ENCODE assay signal across 8 cellular contexts in the genomic region with DNA sequence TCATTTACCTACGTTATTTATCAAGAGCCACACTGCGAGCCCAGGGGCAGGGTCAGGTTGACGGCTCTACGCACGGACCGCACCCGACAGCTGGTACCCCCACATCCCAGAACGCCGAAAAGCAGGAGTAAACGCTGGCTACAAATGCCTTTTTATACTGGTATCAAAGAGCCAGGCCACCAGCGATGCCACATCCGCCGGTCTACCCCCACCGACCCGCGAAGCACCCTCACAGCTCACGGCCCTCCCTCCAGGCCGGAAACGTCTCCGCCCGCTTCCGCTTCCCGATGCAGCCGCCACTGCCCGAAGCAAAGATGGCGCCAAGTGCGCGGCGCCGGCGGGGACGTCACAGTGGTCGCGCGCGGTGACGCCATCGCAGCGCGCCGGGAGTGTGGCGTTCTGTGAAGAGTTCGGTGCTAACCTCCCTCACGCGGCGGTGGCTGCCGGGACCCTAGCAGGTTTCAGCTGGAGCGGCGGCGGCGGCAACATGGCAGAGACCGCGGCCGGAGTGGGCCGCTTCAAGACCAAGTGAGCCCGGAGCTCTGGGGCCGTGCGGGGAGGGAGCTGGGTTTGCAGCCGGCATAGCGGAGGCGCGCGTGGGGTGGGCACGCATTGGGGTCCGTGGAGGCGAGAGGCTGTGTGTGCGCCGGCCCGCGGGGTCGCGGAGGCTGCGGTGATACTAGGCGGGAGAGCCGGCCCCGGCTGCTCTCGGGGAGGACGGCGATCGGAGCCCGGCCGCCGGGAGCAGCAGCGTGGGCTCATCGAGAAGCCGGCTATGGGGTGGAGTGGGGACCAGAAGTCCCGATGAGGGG. TPM values are rescaled to one million over a fixed set of nuclear protein-coding genes. Genes with fewer than 3 reads are reported as not detected.
DNase-seq lines count a peak whose midpoint lies in the region; ATAC-seq and TF ChIP-seq lines count a peak whose summit lies in the region.

A gene (plus strand): TSS at position 376 of the 812 bp plus-strand sequence. CDS start 112 bp downstream, at position 488.

- H2BK120ac ChIP-seq in trophoblast cell (ENCODE audit: insufficient read depth, low read length, poor library complexity), result peak within 1 kb of the TSS; percentile 57

- peak within 1 kb of the TSS; percentile 84 for H3K18ac ChIP-seq in trophoblast cell (ENCODE audit: low read length)

- peaks cover 11% of the 10 kb centered on the region for H3K79me2 ChIP-seq in trophoblast cell (ENCODE audit: control insufficient read depth, insufficient read depth, low read length, poor library complexity)

- H2AK5ac ChIP-seq in trophoblast cell (ENCODE audit: low read length), result peak within 1 kb of the TSS; percentile 80

- H3K14ac ChIP-seq in trophoblast cell (ENCODE audit: low read length), result peak within 1 kb of the TSS; percentile 84

- H3K4ac ChIP-seq in trophoblast cell (ENCODE audit: low read depth, low read length), result peak within 1 kb of the TSS; percentile 76

- peak within 1 kb of the TSS; percentile 97 for H4K8ac ChIP-seq in trophoblast cell (ENCODE audit: low read depth, low read length)

- H2BK5ac ChIP-seq in trophoblast cell (ENCODE audit: low read depth, low read length, poor library complexity), result peak within 1 kb of the TSS; percentile 37

- H3K27me3 ChIP-seq in adipocyte (replicated peaks; ENCODE audit: control insufficient read depth, insufficient read depth, low read length) (no peaks in the 10 kb centered on the region), cardiac muscle cell (no peaks in the 10 kb centered on the region), trophoblast cell (ENCODE audit: insufficient read depth, low read length) (no peaks in the 10 kb centered on the region), tibial nerve (no peaks in the 10 kb centered on the region)

- WGBS in trophoblast cell (ENCODE audit: extremely low coverage, insufficient coverage, insufficient read length), result no CpG with 5 or more reads among the region's 87 CpGs
- 1% methylated on average over 37 to 54 of the region's 87 CpGs for WGBS in tibial nerve, 2 donors

- H3K4me1 ChIP-seq in adipocyte (ENCODE audit: control insufficient read depth, insufficient read depth, low read length), result peaks cover 12% of the 10 kb centered on the region
- peaks cover 5% of the 10 kb centered on the region for H3K4me1 ChIP-seq in cardiac muscle cell (ENCODE audit: low read depth)
- H3K4me1 ChIP-seq in trophoblast cell (ENCODE audit: control insufficient read depth in 1 of 2, insufficient read depth in 2 of 2, low read length in 2 of 2), result peaks cover 10 to 11% of the 10 kb centered on the region in 2 experiments
- H3K4me1 ChIP-seq in tibial nerve, result peaks cover 0 to 27% (median 20%) of the 10 kb centered on the region in 4 donors

- no peak for TF ChIP-seq CTCF in GM12875 (IDR thresholded peaks at IDR 0.05; ENCODE audit: borderline replicate concordance, insufficient read depth, low read depth, low read length)
- TF ChIP-seq CTCF in cardiac muscle cell (IDR thresholded peaks at IDR 0.05; ENCODE audit: low read depth, low read length), result no peak
- TF ChIP-seq CTCF in tibial nerve (IDR thresholded peaks at IDR 0.05), result peak in 2 of 5 experiments; percentile 49 to 73

- H3K9ac ChIP-seq in adipocyte (ENCODE audit: low read length), result peak within 1 kb of the TSS; percentile 92
- H3K9ac ChIP-seq in trophoblast cell (ENCODE audit: low read length), result peak within 1 kb of the TSS; percentile 89

- no peak within 1 kb of the TSS for H3K23ac ChIP-seq in trophoblast cell (ENCODE audit: low read length)

- peak; percentile 93 to 97 for TF ChIP-seq POLR2A in tibial nerve (IDR thresholded peaks at IDR 0.05)

- peak within 1 kb of the TSS; percentile 94 for H4K12ac ChIP-seq in trophoblast cell (ENCODE audit: low read depth, low read length)

- no peak within 1 kb of the TSS for H2BK12ac ChIP-seq in trophoblast cell (ENCODE audit: low read length)

- peak within 1 kb of the TSS; percentile 89 for H4K91ac ChIP-seq in trophoblast cell (ENCODE audit: low read depth, low read length)

- DNase-seq in NCI-H128 (lab: John Stamatoyannopoulos, UW; ENCODE audit: unreplicated experiment) (peak; percentile 80), T follicular helper cell (ENCODE audit: low read depth) (peak; percentile 94), adipocyte (ENCODE audit: low read depth) (peak; percentile 96), cardiac muscle cell (ENCODE audit: low read depth in 1 of 2, low spot score in 1 of 2) (peak; percentile 93 to 97), trophoblast cell (peak; percentile 92 to 99), tibial nerve (ENCODE audit: low spot score in 2 of 2) (peak; percentile 85 to 87)

- H3K36me3 ChIP-seq in adipocyte (ENCODE audit: control insufficient read depth, insufficient read depth, low read length, severe bottlenecking) (peaks cover 27% of the 10 kb centered on the region), cardiac muscle cell (peaks cover 11% of the 10 kb centered on the region), trophoblast cell (ENCODE audit: control insufficient read depth in 1 of 2, insufficient read depth in 2 of 2, low read length in 2 of 2) (peaks cover 28 to 29% of the 10 kb centered on the region in 2 experiments), tibial nerve (peaks cover 0 to 31% (median 21%) of the 10 kb centered on the region in 3 donors)

- TF ChIP-seq EP300 in tibial nerve (IDR thresholded peaks at IDR 0.05), result peak; percentile 92 to 100

- H3K27ac ChIP-seq in cardiac muscle cell (peak within 1 kb of the TSS; percentile 70), trophoblast cell (ENCODE audit: low read depth, low read length) (peak within 1 kb of the TSS; percentile 67), tibial nerve (peak within 1 kb of the TSS; percentile 71 to 95 (median 91))

- peak; percentile 83 for ATAC-seq in HG02678 (IDR thresholded peaks at IDR 0.05; ENCODE audit: unreplicated experiment)

- H3K4me3 ChIP-seq in GM12875 (ENCODE audit: low read depth, low read length) (peak within 1 kb of the TSS; percentile 98), adipocyte (ENCODE audit: low read length) (peak within 1 kb of the TSS; percentile 95), cardiac muscle cell (peak within 1 kb of the TSS; percentile 78), trophoblast cell (ENCODE audit: low read depth, low read length) (peak within 1 kb of the TSS; percentile 90), tibial nerve (peak within 1 kb of the TSS; percentile 77 to 100 (median 84))

- H3K9me3 ChIP-seq in adipocyte (ENCODE audit: control insufficient read depth, low read length) (no peaks in the 10 kb centered on the region), cardiac muscle cell (ENCODE audit: low read depth) (no peaks in the 10 kb centered on the region), trophoblast cell (ENCODE audit: insufficient read depth, low read depth, low read length) (no peaks in the 10 kb centered on the region), tibial nerve (no peaks in the 10 kb centered on the region)

- peak within 1 kb of the TSS; percentile 92 for H3K4me2 ChIP-seq in trophoblast cell (ENCODE audit: low read length)

- H2AFZ ChIP-seq in trophoblast cell (ENCODE audit: insufficient read depth, low read length, poor library complexity), result peak within 1 kb of the TSS; percentile 46

- H3K79me1 ChIP-seq in trophoblast cell (ENCODE audit: low read length), result peaks cover 7% of the 10 kb centered on the region

RNA-seq across cellular contexts. Expression of the gene that starts here (rescaled TPM):
- total RNA-seq in cardiac muscle cell (72.4 and 94.7 TPM in 2 replicates), tibial nerve (10 to 100 TPM; 37.6 to 70.8 (median 46.2) TPM)
- 67.3 and 82.9 TPM in 2 replicates for polyA plus RNA-seq in cardiac muscle cell
- 22.0 and 22.9 TPM in 2 replicates for polyA plus RNA-seq in trophoblast cell (2013)

Comparison
In these comparisons a context has a peak if more than half of its experiments do, and no peak if none do; other contexts are left out.
1. Peak in every context shown above with its lines: DNase-seq, ATAC-seq, H3K4me3 ChIP-seq and H3K27ac ChIP-seq.